In genomic region chr7:97872025-97872669, GRCh38 we compare ENCODE assay signal across 8 cellular contexts. TPM values are rescaled to one million over a fixed set of nuclear protein-coding genes. Genes with fewer than 3 reads are reported as not detected.
DNase-seq lines count a peak whose midpoint lies in the region; ATAC-seq and TF ChIP-seq lines count a peak whose summit lies in the region.

TSS of gene ASNS (minus strand) at chr7:97872408. CDS start at chr7:97869156, 3,252 bp downstream.

- peaks cover 21% of the 10 kb centered on the region for H3K79me2 ChIP-seq in hepatocyte

- peak within 1 kb of the TSS; percentile 77 for H3K27ac ChIP-seq in hepatocyte

- no peaks in the 10 kb centered on the region for H4K20me1 ChIP-seq in hepatocyte (ENCODE audit: insufficient read depth, poor library complexity, severe bottlenecking)

- TF ChIP-seq CTCF in astrocyte of the cerebellum (IDR thresholded peaks at IDR 0.05; ENCODE audit: low read depth, low read length, missing control alignments) (no peak), hepatocyte (IDR thresholded peaks at IDR 0.05; ENCODE audit: poor library complexity) (no peak)

- peak within 1 kb of the TSS; percentile 96 for H2AFZ ChIP-seq in hepatocyte

- peak within 1 kb of the TSS; percentile 78 for H3K4me3 ChIP-seq in astrocyte of the cerebellum (ENCODE audit: low read depth, low read length)
- peak within 1 kb of the TSS; percentile 91 for H3K4me3 ChIP-seq in hepatocyte

- no peaks in the 10 kb centered on the region for H3K36me3 ChIP-seq in hepatocyte (replicated peaks; ENCODE audit: insufficient read depth, low read depth)

- TF ChIP-seq POLR2A in GM18505 (IDR thresholded peaks at IDR 0.05; ENCODE audit: borderline replicate concordance, extremely low read depth, insufficient read depth, insufficient read length) = peak; percentile 93

- no peaks in the 10 kb centered on the region for H3K27me3 ChIP-seq in hepatocyte

- 2% methylated on average over 56 of the region's 58 CpGs for WGBS in hepatocyte (ENCODE audit: low lambda C conversion rate, missing lambda C conversion rate)

- DNase-seq in NCI-H2029 (lab: John Stamatoyannopoulos, UW) = peak; percentile 94
- DNase-seq in T-helper 9 cell = peak; percentile 66
- DNase-seq in astrocyte of the cerebellum (ENCODE audit: low read depth) = peak; percentile 68
- DNase-seq in hepatocyte (ENCODE audit: low spot score) = peak; percentile 95
- DNase-seq in renal cortical epithelial cell (ENCODE audit: low read depth) = peak; percentile 77
- DNase-seq in NK-92 (lab: John Stamatoyannopoulos, UW; ENCODE audit: unreplicated experiment) = no peak

- H3K4me1 ChIP-seq in hepatocyte (ENCODE audit: insufficient read depth) = no peaks in the 10 kb centered on the region

- H3K9me2 ChIP-seq in hepatocyte (replicated peaks; ENCODE audit: insufficient read depth) = no peaks in the 10 kb centered on the region

- H3K9me3 ChIP-seq in hepatocyte (ENCODE audit: low read depth) = no peaks in the 10 kb centered on the region

- in situ Hi-C loops in astrocyte of the cerebellum (cut with HindIII; ENCODE audit: low sequenced_read_pairs) = loop anchor here (25.0 kb wide), 1 partner anchor 735 kb away; no protein-coding TSS in a partner anchor

- peak within 1 kb of the TSS; percentile 93 for H3K4me2 ChIP-seq in hepatocyte

- ATAC-seq in GM18505 (IDR thresholded peaks at IDR 0.05; ENCODE audit: unreplicated experiment) = peak; percentile 100
- peak; percentile 100 for ATAC-seq in HG02970 (IDR thresholded peaks at IDR 0.05; ENCODE audit: low FRiP score, unreplicated experiment)

RNA-seq across cellular contexts. Expression of gene ASNS, which starts in this region (rescaled TPM):
- total RNA-seq in hepatocyte (69.7 and 75.5 TPM in 2 replicates), renal cortical epithelial cell (39.4 and 45.4 TPM in 2 replicates)
- polyA plus RNA-seq in hepatocyte = 45.0 and 45.7 TPM in 2 replicates
